1 cellular context compared by ENCODE assay signal in the genomic region with DNA sequence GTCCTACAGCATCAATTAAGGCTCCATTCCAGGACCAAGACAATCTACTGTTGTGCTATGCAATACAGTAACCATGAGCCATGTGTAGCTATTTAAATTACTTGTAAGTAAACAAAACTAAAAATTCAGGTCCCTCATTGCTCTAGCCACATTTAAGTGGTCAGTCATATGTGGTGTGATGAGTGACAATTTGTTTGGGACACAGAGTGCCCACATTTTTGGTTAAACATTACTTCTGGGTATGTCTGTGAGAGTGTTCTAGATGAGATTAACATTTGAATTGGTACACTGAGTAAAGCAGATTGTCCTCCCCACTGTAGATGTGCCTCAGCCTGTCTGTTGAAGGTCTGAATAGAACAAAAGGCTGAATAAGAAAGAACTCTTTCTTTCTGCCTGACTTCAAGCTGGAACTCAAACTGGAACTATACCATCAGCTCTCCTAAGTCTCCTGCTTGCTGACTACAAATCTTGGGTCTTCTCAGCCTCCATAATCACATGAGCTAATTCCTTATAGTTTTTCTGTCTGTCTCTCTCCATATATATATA.
TF ChIP-seq lines count a peak whose summit lies in the region.

No MANE protein-coding gene starts in this region.

TF ChIP-seq in GM12878, 131 proteins besides CTCF, POLR2A, EP300 and RAD21:
- TF ChIP-seq CBX3 (IDR thresholded peaks at IDR 0.05; ENCODE audit: borderline replicate concordance, low read depth) (no peak), NBN (IDR thresholded peaks at IDR 0.05) (no peak), EZH2 (IDR thresholded peaks at IDR 0.05; ENCODE audit: borderline replicate concordance, control insufficient read depth, low read depth, low read length) (no peak), MTA2 (IDR thresholded peaks at IDR 0.05; ENCODE audit: low read depth) (no peak), PRDM15 (CRISPR knock-in tag; IDR thresholded peaks at IDR 0.05) (no peak), BACH1 (IDR thresholded peaks at IDR 0.05; ENCODE audit: borderline replicate concordance) (no peak), FOS (IDR thresholded peaks at IDR 0.05; ENCODE audit: borderline replicate concordance, extremely low read depth, insufficient read length) (no peak), ZNF24 (IDR thresholded peaks at IDR 0.05) (no peak), IRF3 (IDR thresholded peaks at IDR 0.05) (no peak), TCF7 (IDR thresholded peaks at IDR 0.05; ENCODE audit: borderline replicate concordance) (no peak), JUNB (IDR thresholded peaks at IDR 0.05) (no peak), STAT1 (conservative IDR thresholded peaks at IDR 0.05) (no peak)
